9 cellular contexts compared by ENCODE assay signal in genomic region chr1:62687421-62687902, GRCh38. TPM values are rescaled to one million over a fixed set of nuclear protein-coding genes. Genes with fewer than 3 reads are reported as not detected.
DNase-seq lines count a peak whose midpoint lies in the region; ATAC-seq, FAIRE-seq and TF ChIP-seq lines count a peak whose summit lies in the region.
"Had no signal": no experiment of that assay in that cellular context is flagged by ENCODE, and none has a peak within 500 bp of the region (broad histone marks: within the 10 kb centered on the region; RNA-seq: fewer than 3 reads in every experiment).

No MANE protein-coding gene starts in this region.

- dilution Hi-C loops in IMR-90 (cut with HindIII; ENCODE audit: low sequenced_read_pairs, unreplicated experiment) (no loop called here), keratinocyte (cut with MboI; ENCODE audit: extremely low pct_ligation_motif_present, low sequenced_read_pairs) (no loop called here)

- H4K5ac ChIP-seq in IMR-90 (ENCODE audit: low read depth, low read length) = peak overlapping the region; percentile 3; the same call in 1 of the 2 replicates

- H3K36me3 ChIP-seq in GM06990 (ENCODE audit: control insufficient read depth, insufficient read depth, low read length) (no peaks in the 10 kb centered on the region), IMR-90 (ENCODE audit: control insufficient read depth, insufficient read depth, low read length) (no peaks in the 10 kb centered on the region), keratinocyte (ENCODE audit: control insufficient read depth in 2 of 2, extremely low read depth in 1 of 2, insufficient read depth in 2 of 2, low read length in 2 of 2) (peaks cover 0 to 3% of the 10 kb centered on the region in 2 experiments)

- H4K20me1 ChIP-seq in IMR-90 (ENCODE audit: insufficient read depth, low read length) (peaks cover 19% of the 10 kb centered on the region), keratinocyte (ENCODE audit: control insufficient read depth, extremely low read depth, insufficient read depth, low read length) (no peaks in the 10 kb centered on the region)

- H3K27me3 ChIP-seq in GM06990 (replicated peaks; ENCODE audit: control insufficient read depth, insufficient read depth, low read length) (no peaks in the 10 kb centered on the region), IMR-90 (ENCODE audit: control insufficient read depth, insufficient read depth, low read length) (no peaks in the 10 kb centered on the region), keratinocyte (ENCODE audit: control insufficient read depth, extremely low read depth, insufficient read depth, low read length) (no peaks in the 10 kb centered on the region)

- no peak for TF ChIP-seq POLR2A in IMR-90 (IDR thresholded peaks at IDR 0.05; ENCODE audit: low read depth, low read length)

- H3K79me2 ChIP-seq in keratinocyte (ENCODE audit: control insufficient read depth, insufficient read depth, low read length) = peaks cover 46% of the 10 kb centered on the region

- CTCF ChIA-PET in IMR-90 (lab: Yijun Ruan, JAX) (interaction anchor here (0.6 kb wide), 1 partner anchor 10 kb away, joined by 11 read pairs; no protein-coding TSS in a partner anchor), T-cell (lab: Charles Lee) (no interaction called here)

- 0% methylated on average over 11 of the region's 33 CpGs; no CpG with 5 or more reads in 1 of the 2 experiments for WGBS in IMR-90 (ENCODE audit: extremely low coverage in 2 of 2, insufficient read length in 1 of 2), 2 experiments

- H4K91ac ChIP-seq in IMR-90 (ENCODE audit: insufficient read depth, low read depth, low read length) = peak overlapping the region; percentile 67

- H3K4me3 Mint-ChIP-seq in T-cell = peak overlapping the region; percentile 92 to 94 (median 93)

- in situ Hi-C loops in IMR-90 (cut with MboI; ENCODE audit: low sequenced_read_pairs) = no loop called here

- peak overlapping the region; percentile 89 for H2AK9ac ChIP-seq in IMR-90 (replicated peaks; ENCODE audit: low read depth, low read length, poor library complexity)

- H3K9me3 Mint-ChIP-seq in T-cell = no peaks in the 10 kb centered on the region

- POLR2A ChIA-PET in IMR-90 (lab: Charles Lee; ENCODE audit: unreplicated experiment) (no interaction called here), T-cell (lab: Charles Lee) (interaction anchor here in 1 of 2 donors (0.6 kb wide), 1 partner anchor 64 kb away, joined by 3 read pairs; no protein-coding TSS in a partner anchor)

- H3K4me3 ChIP-seq in GM06990 (replicated peaks; ENCODE audit: low read depth, low read length) = peak overlapping the region; percentile 80
- peak overlapping the region; percentile 64 for H3K4me3 ChIP-seq in IMR-90 (ENCODE audit: insufficient read depth, low read depth, low read length)
- peak overlapping the region; percentile 73 to 98 (median 84) for H3K4me3 ChIP-seq in keratinocyte (ENCODE audit: control insufficient read depth in 2 of 3, extremely low read depth in 1 of 3, insufficient read depth in 2 of 3, low read depth in 1 of 3, low read length in 3 of 3)

- no peak overlapping the region for H2AK5ac ChIP-seq in IMR-90 (ENCODE audit: low read depth, low read length)

- H4K8ac ChIP-seq in IMR-90 (ENCODE audit: low read depth in 2 of 2, low read length in 2 of 2) = peak overlapping the region; percentile 6 to 46; a peak in 1 of 4 replicates

- peaks cover 18 to 35% (median 30%) of the 10 kb centered on the region in 3 donors for H3K4me1 Mint-ChIP-seq in T-cell

- TF ChIP-seq CTCF in GM06990 (IDR thresholded peaks at IDR 0.05; ENCODE audit: insufficient read depth, low read length, poor library complexity, severe bottlenecking) (no peak), IMR-90 (conservative IDR thresholded peaks at IDR 0.05; ENCODE audit: low read depth, low read length) (no peak), keratinocyte (optimal IDR thresholded peaks at IDR 0.05 in 1 of 3, IDR thresholded peaks at IDR 0.05 in 1 of 3, conservative IDR thresholded peaks at IDR 0.05 in 1 of 3; ENCODE audit: extremely low read depth in 1 of 3, insufficient read depth in 2 of 3, low read length in 3 of 3) (no peak)

- H2AFZ ChIP-seq in IMR-90 (replicated peaks; ENCODE audit: low read length, poor library complexity) = peak overlapping the region; percentile 95
- peak overlapping the region; percentile 35 for H2AFZ ChIP-seq in keratinocyte (ENCODE audit: control insufficient read depth, low read length)

- H2BK15ac ChIP-seq in IMR-90 (ENCODE audit: low read depth, low read length) = no peak overlapping the region

- intact Hi-C loops in IMR-90 (cut with micrococcal nuclease) = loop anchor here (5.0 kb wide), 2 partner anchors 155 to 180 kb away; no protein-coding TSS in a partner anchor

- H3K56ac ChIP-seq in IMR-90 (ENCODE audit: extremely low read depth, insufficient read depth, low read length) = peak overlapping the region; percentile 79

- peak overlapping the region; percentile 2 for H3K18ac ChIP-seq in IMR-90 (ENCODE audit: low read depth, low read length)

- DNase-seq in GM06990 (ENCODE audit: extremely low read depth, insufficient read length) (peak; percentile 62), IMR-90 (peak; percentile 43), T-cell (peak in 27 of 34 experiments; percentile 1 to 39 (median 13)), caudate nucleus (lab: John Stamatoyannopoulos, UW) (peak in 36 of 61 donors; percentile 5 to 68 (median 36)), keratinocyte (ENCODE audit: low read depth, low spot score) (no peak)
- DNase-seq in stimulated activated CD4-positive, alpha-beta T cell treated with anti-CD3 and anti-CD28 coated beads, Interleukin-12 subunit alpha, Interleukin-12 subunit beta, amount 100 ng/mL, for 48 hours (ENCODE audit: low read depth in 2 of 3, low spot score in 1 of 3) = peak in 2 of 3 donors; percentile 8 to 13

- H3K27me3 Mint-ChIP-seq in T-cell = no peaks in the 10 kb centered on the region

- H2BK120ac ChIP-seq in IMR-90 (ENCODE audit: low read depth, low read length) = 0 out of 2 replicates have a peak overlapping the region, but pooled peaks have one; percentile 0

- H3K79me1 ChIP-seq in IMR-90 (ENCODE audit: low read depth in 1 of 2, low read length in 2 of 2) = peaks cover 9 to 44% of the 10 kb centered on the region in 2 experiments

- H3K27ac ChIP-seq in IMR-90 (ENCODE audit: insufficient read depth, low read length) (peak overlapping the region; percentile 58), caudate nucleus (ENCODE audit: low read depth, low read length) (peak overlapping the region; percentile 71), keratinocyte (ENCODE audit: control insufficient read depth, insufficient read depth, low read length) (peak overlapping the region; percentile 77)

- TF ChIP-seq RAD21 in IMR-90 (IDR thresholded peaks at IDR 0.05; ENCODE audit: low read length) = no peak

- H2BK20ac ChIP-seq in IMR-90 (ENCODE audit: low read depth, low read length) = no peak overlapping the region

- peak; percentile 42 for ATAC-seq in GM21619 (IDR thresholded peaks at IDR 0.05; ENCODE audit: unreplicated experiment)
- no peak; the same call in 1 of the 2 replicates for ATAC-seq in IMR-90 (ENCODE audit: low read depth)
- ATAC-seq in T-cell (replicated peaks in 1 of 4) = peak; percentile 42 to 69 (median 54)
- no peak for ATAC-seq in GM18873 (IDR thresholded peaks at IDR 0.05; ENCODE audit: low FRiP score, unreplicated experiment)

- no peaks in the 10 kb centered on the region for H3K36me3 Mint-ChIP-seq in T-cell

- H3K4me1 ChIP-seq in IMR-90 (ENCODE audit: control insufficient read depth, insufficient read depth, low read length) = peaks cover 19% of the 10 kb centered on the region
- H3K4me1 ChIP-seq in keratinocyte (ENCODE audit: control insufficient read depth, extremely low read depth, insufficient read depth, low read length) = peaks cover 52% of the 10 kb centered on the region

- peak; percentile 5 for FAIRE-seq in keratinocyte (lab: Jason Lieb, UNC)
- FAIRE-seq: colon had no signal

- peak overlapping the region; percentile 81 for H3K23ac ChIP-seq in IMR-90 (ENCODE audit: low read depth, low read length)

- H3K14ac ChIP-seq in IMR-90 (replicated peaks; ENCODE audit: low read depth, low read length) = peak overlapping the region; percentile 69

- H3K4ac ChIP-seq in IMR-90 (ENCODE audit: low read depth, low read length) = peak overlapping the region; percentile 80

- H3K27ac Mint-ChIP-seq in T-cell = peak overlapping the region; percentile 94 to 96

- H2BK5ac ChIP-seq in IMR-90 (ENCODE audit: low read depth, low read length, poor library complexity, severe bottlenecking) = peak overlapping the region; percentile 76

- H3K9ac ChIP-seq in IMR-90 (ENCODE audit: low read depth, low read length) = peak overlapping the region; percentile 76
- peak overlapping the region; percentile 83 for H3K9ac ChIP-seq in keratinocyte (ENCODE audit: control insufficient read depth, extremely low read depth, insufficient read depth, low read length)

- H3K4me2 ChIP-seq in IMR-90 (ENCODE audit: low read depth, low read length) = peak overlapping the region; percentile 84
- peak overlapping the region; percentile 87 for H3K4me2 ChIP-seq in keratinocyte (ENCODE audit: control insufficient read depth, extremely low read depth, insufficient read depth, low read depth, low read length)

- H3K9me3 ChIP-seq in IMR-90 (ENCODE audit: control insufficient read depth, insufficient read depth, low read length) (no peaks in the 10 kb centered on the region), keratinocyte (ENCODE audit: control insufficient read depth, low read depth, low read length) (no peaks in the 10 kb centered on the region)

- H3K9me1 ChIP-seq in IMR-90 (ENCODE audit: insufficient read depth, low read length) (peaks cover 12% of the 10 kb centered on the region), keratinocyte (ENCODE audit: control insufficient read depth, extremely low read depth, insufficient read depth, low read length) (peaks cover 4% of the 10 kb centered on the region)

- BruUV-seq in IMR-90 (replicated peaks; lab: Mats Ljungman, UMichigan) = no TSS peak

TF ChIP-seq in IMR-90, 13 proteins besides CTCF, POLR2A, EP300 and RAD21 (continues in another document):
- TF ChIP-seq MAFK (IDR thresholded peaks at IDR 0.05; ENCODE audit: low read depth, low read length) (no peak), MXI1 (IDR thresholded peaks at IDR 0.05; ENCODE audit: borderline replicate concordance, low read depth, low read length) (no peak), CEBPB (IDR thresholded peaks at IDR 0.05; ENCODE audit: low read depth, low read length) (no peak)

RNA-seq across cellular contexts. Expression of gene DOCK7, which starts 0.7 kb away (rescaled TPM):
- 97.7 and 108 TPM in 2 replicates for total RNA-seq in IMR-90 (2012; rRNA removed)
- polyA plus RNA-seq in IMR-90 (2012; rRNA removed) = 31.9 and 38.0 TPM in 2 replicates
- polyA plus RNA-seq in IMR-90 (2012; cell fraction: cytosol; rRNA removed) = 10.5 and 16.0 TPM in 2 replicates
- polyA plus RNA-seq in IMR-90 (2012; cell fraction: nucleus; rRNA removed; ENCODE audit: low replicate concordance) = 8.5 and 49.0 TPM in 2 replicates
- total RNA-seq in T-cell = 10 to 100 TPM in 3 of 5 donors, 1 to 10 TPM in 2; 8.2 to 25.6 (median 11.2) TPM
- polyA plus RNA-seq in keratinocyte = 31.2 to 66.9 TPM (median 64.1 TPM) in 3 replicates
- polyA plus RNA-seq in keratinocyte (2011; ENCODE audit: low read depth) = 48.7 TPM
- polyA plus RNA-seq in keratinocyte (2011; cell fraction: cytosol; rRNA removed) = 20.5 and 31.0 TPM in 2 replicates
- 59.3 and 61.8 TPM in 2 replicates for polyA plus RNA-seq in keratinocyte (2011; cell fraction: nucleus; rRNA removed)
- polyA plus RNA-seq in keratinocyte (2012; ENCODE audit: low replicate concordance) = 14.7 and 116 TPM in 2 replicates
- 56.8 to 165 TPM (median 133 TPM) in 3 replicates for polyA minus RNA-seq in keratinocyte
- polyA minus RNA-seq in keratinocyte (2011; cell fraction: cytosol; rRNA and poly(A)+ RNA removed) = 86.1 TPM
- polyA minus RNA-seq in keratinocyte (2011; cell fraction: nucleus; rRNA and poly(A)+ RNA removed) = 187 and 380 TPM in 2 replicates

Comparison
In these comparisons a context has a peak if more than half of its experiments do, and no peak if none do; other contexts are left out.
1. ATAC-seq: peak in GM21619 (single experiment) and T-cell (4 of 4); none in IMR-90 (single experiment) and GM18873 (single experiment).
2. Peak in every context shown above with its lines, with median percentiles within 50 percentile points of each other: H3K4me3 ChIP-seq and H3K27ac ChIP-seq.